Comparison of ENCODE assay signal across 18 cellular contexts in the genomic region with DNA sequence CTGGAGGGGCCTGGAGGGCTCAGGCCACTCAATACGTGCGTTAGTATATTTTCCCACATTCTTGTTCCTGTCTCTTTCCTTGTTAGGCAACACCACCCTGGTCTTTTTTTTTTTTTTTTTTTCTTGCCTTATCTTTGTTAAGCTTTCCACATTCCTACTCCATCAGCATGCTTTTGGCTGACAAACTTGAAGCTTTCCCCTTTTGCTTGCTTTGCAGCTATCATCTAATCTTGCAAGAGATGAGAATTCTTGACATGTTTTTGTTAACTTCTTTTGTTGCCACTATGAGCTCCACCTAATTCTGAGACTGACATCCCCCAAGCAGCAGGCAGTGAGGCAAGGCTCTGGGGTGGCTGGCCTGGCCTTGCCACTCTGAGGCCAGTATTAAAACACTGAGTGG. TPM values are rescaled to one million over a fixed set of nuclear protein-coding genes. Genes with fewer than 3 reads are reported as not detected.
DNase-seq lines count a peak whose midpoint lies in the region; ATAC-seq and TF ChIP-seq lines count a peak whose summit lies in the region.
"Had no signal": no experiment of that assay in that cellular context is flagged by ENCODE, and none has a peak within 500 bp of the region (broad histone marks: within the 10 kb centered on the region; RNA-seq: fewer than 3 reads in every experiment).

No MANE protein-coding gene starts in this region.

- intact Hi-C loops in OCI-LY7 (cut with micrococcal nuclease; ENCODE audit: unreplicated experiment) (no loop called here), left lung (cut with DNase I) (no loop called here)

- H3K4me3 ChIP-seq in fibroblast of villous mesenchyme (ENCODE audit: low read depth, low read length): no peak overlapping the region
- H3K4me3 ChIP-seq in retinal pigment epithelial cell (ENCODE audit: low read length): no peak overlapping the region
- H3K4me3 ChIP-seq in OCI-LY7 (ENCODE audit: low read depth, low read length, poor library complexity, severe bottlenecking): no peak overlapping the region
- H3K4me3 ChIP-seq in left lung: no peak overlapping the region
- H3K4me3 ChIP-seq: PC-9 had no signal

- H3K9me3 ChIP-seq in OCI-LY7 (ENCODE audit: low read length) (no peaks in the 10 kb centered on the region), left lung (no peaks in the 10 kb centered on the region)
- H3K9me3 ChIP-seq: BE2C had no signal

- no peak overlapping the region for H2AFZ ChIP-seq in OCI-LY7 (ENCODE audit: low read length)
- H2AFZ ChIP-seq: PC-9 had no signal

- no peaks in the 10 kb centered on the region for H3K79me2 ChIP-seq in OCI-LY7 (ENCODE audit: insufficient read depth, low read depth, low read length)

- no peak overlapping the region for H3K4me2 ChIP-seq in OCI-LY7 (ENCODE audit: low read length)
- H3K4me2 ChIP-seq: PC-9 had no signal

- CTCF ChIA-PET in OCI-LY7 (lab: Charles Lee; ENCODE audit: unreplicated experiment): interaction anchor here (0.6 kb wide), 1 partner anchor 24 kb away, joined by 3 read pairs; no protein-coding TSS in a partner anchor

- H3K27ac ChIP-seq in OCI-LY7 (ENCODE audit: low read depth, low read length, poor library complexity, severe bottlenecking): no peak overlapping the region
- H3K27ac ChIP-seq in left lung: no peak overlapping the region
- H3K27ac ChIP-seq: PC-9, RWPE1 had no signal

- POLR2A ChIA-PET in OCI-LY7 (lab: Charles Lee): interaction anchor here (0.6 to 0.9 kb wide), 4 partner anchors 36 to 402 kb away, joined by 3 to 8 read pairs (median 3); no protein-coding TSS in a partner anchor

- no TSS peak for BruUV-seq in OCI-LY7 (replicated peaks; lab: Mats Ljungman, UMichigan)

- H4K20me1 ChIP-seq in OCI-LY7 (ENCODE audit: insufficient read depth, low read length): no peaks in the 10 kb centered on the region

- H3K9me2 ChIP-seq in OCI-LY7 (ENCODE audit: insufficient read depth, low read length): no peaks in the 10 kb centered on the region

- no peaks in the 10 kb centered on the region for H3K4me1 ChIP-seq in OCI-LY7 (ENCODE audit: insufficient read depth, low read length, poor library complexity, severe bottlenecking)
- H3K4me1 ChIP-seq in left lung: no peaks in the 10 kb centered on the region
- H3K4me1 ChIP-seq: BE2C had no signal

- H3K36me3 ChIP-seq in OCI-LY7 (ENCODE audit: insufficient read depth, low read length) (no peaks in the 10 kb centered on the region), left lung (no peaks in the 10 kb centered on the region)
- H3K36me3 ChIP-seq: BE2C had no signal

- no peak for ATAC-seq in left lung

- H3K27me3 ChIP-seq in left lung: no peaks in the 10 kb centered on the region
- H3K27me3 ChIP-seq: BE2C had no signal

- TF ChIP-seq CTCF in fibroblast of villous mesenchyme (IDR thresholded peaks at IDR 0.05; ENCODE audit: insufficient read depth, low read depth, low read length) (no peak), retinal pigment epithelial cell (conservative IDR thresholded peaks at IDR 0.05; ENCODE audit: low read depth, low read length) (no peak), OCI-LY7 (conservative IDR thresholded peaks at IDR 0.05; ENCODE audit: low read length) (no peak), left lung (IDR thresholded peaks at IDR 0.05) (no peak)

- DNase-seq in EH (ENCODE audit: low read depth): peak; percentile 71
- DNase-seq in astrocyte of the hippocampus (ENCODE audit: low read depth, low spot score): peak; percentile 23
- DNase-seq in fibroblast of villous mesenchyme (ENCODE audit: low read depth): peak; percentile 33
- DNase-seq in retinal pigment epithelial cell (ENCODE audit: low read depth): peak; percentile 14
- DNase-seq in AG08396 (ENCODE audit: low spot score): no peak
- DNase-seq in OCI-LY7 (ENCODE audit: low spot score): no peak
- DNase-seq in left lung: no peak
- DNase-seq in NCI-H82 treated with DMSO at 0.1 percent for 48 hours (lab: John Stamatoyannopoulos, UW; ENCODE audit: unreplicated experiment): no peak
- DNase-seq: 8988T; BE2C; CD4-positive, CD25-positive, alpha-beta regulatory T cell; COR-L47; GOT3; NCI-H1092 treated with DMSO at 0.1 percent for 48 hours; NCI-H146; NCI-H2081 treated with DMSO at 0.1 percent for 48 hours; PC-9 had no signal

RNA-seq across cellular contexts. Expression of a gene that starts 52.5 kb away (rescaled TPM):
- total RNA-seq in fibroblast of villous mesenchyme (197 and 222 TPM in 2 replicates), OCI-LY7 (2022) (not detected in 2 replicates), left lung (100 to 1,000 TPM in 1 of 2 donors, 10 to 100 TPM in 1; 79.8 to 140 TPM)
- not detected in 2 replicates for total RNA-seq in OCI-LY7 (2014; rRNA removed; shearing (Covaris generic))
- total RNA-seq: CD4-positive, CD25-positive, alpha-beta regulatory T cell had no signal

Comparison
In these comparisons a context has a peak if more than half of its experiments do, and no peak if none do; other contexts are left out.
1. DNase-seq: peak in EH (single experiment), astrocyte of the hippocampus (single experiment), fibroblast of villous mesenchyme (single experiment) and retinal pigment epithelial cell (single experiment); none in AG08396 (single experiment), OCI-LY7 (single experiment), left lung (0 of 2) and NCI-H82 treated with DMSO at 0.1 percent for 48 hours (single experiment).
2. RNA of a gene that starts 52.5 kb away (total RNA-seq): 197 to 222 TPM in fibroblast of villous mesenchyme and 79.8 to 140 TPM in left lung; not detected in OCI-LY7; every median in the first group is over 10 times any median in the second.